8 cellular contexts compared by ENCODE assay signal in genomic region chr9:6428940-6429889, GRCh38. TPM values are rescaled to one million over a fixed set of nuclear protein-coding genes. Genes with fewer than 3 reads are reported as not detected.
A peak's percentile ranks its signal among the peaks of the same experiment; 100 is the strongest.
DNase-seq lines count a peak whose midpoint lies in the region; ATAC-seq lines count a peak whose summit lies in the region.

No MANE protein-coding gene starts in this region.

- peak overlapping the region; percentile 68 for H3K4me3 ChIP-seq in CD4-positive, CD25-positive, alpha-beta regulatory T cell (ENCODE audit: low read depth, low read length)

- peaks cover 2% of the 10 kb centered on the region for H3K36me3 ChIP-seq in CD4-positive, CD25-positive, alpha-beta regulatory T cell (ENCODE audit: control insufficient read depth, insufficient read depth, low read length)

- peak overlapping the region; percentile 84 to 92 (median 91) for H3K27ac Mint-ChIP-seq in CD4-positive, CD25-positive, alpha-beta regulatory T cell
- H3K27ac Mint-ChIP-seq in activated naive CD4-positive, alpha-beta T cell treated with anti-CD3 and anti-CD28 coated beads, Interleukin-2, amount 50 U/mL, for 72 hours: no peak overlapping the region

- H3K9me3 ChIP-seq in CD4-positive, CD25-positive, alpha-beta regulatory T cell (ENCODE audit: control insufficient read depth in 2 of 2, low read length in 2 of 2): no peaks in the 10 kb centered on the region

- H3K27me3 Mint-ChIP-seq in CD4-positive, CD25-positive, alpha-beta regulatory T cell: no peaks in the 10 kb centered on the region

- peak overlapping the region; percentile 68 to 84 (median 82) for H3K4me3 Mint-ChIP-seq in CD4-positive, CD25-positive, alpha-beta regulatory T cell

- intact Hi-C loops in left ventricle myocardium superior (cut with micrococcal nuclease): no loop called here

- peak in 2 of 3 donors; percentile 61 to 64 for DNase-seq in CD4-positive, CD25-positive, alpha-beta regulatory T cell
- no peak for DNase-seq in activated naive CD4-positive, alpha-beta T cell treated with anti-CD3 and anti-CD28 coated beads, Interleukin-2, amount 50 U/mL, for 72 hours (ENCODE audit: low spot score in 2 of 2)
- DNase-seq in left ventricle myocardium superior (no peak), HK-2 (ENCODE audit: unreplicated experiment) (no peak), NCI-H510A treated with DMSO at 0.1 percent for 48 hours (lab: John Stamatoyannopoulos, UW) (no peak), nucleus accumbens (lab: John Stamatoyannopoulos, UW) (no peak)

- peaks cover 0 to 2% (median 0%) of the 10 kb centered on the region in 7 donors for H3K9me3 Mint-ChIP-seq in CD4-positive, CD25-positive, alpha-beta regulatory T cell
- H3K9me3 Mint-ChIP-seq in activated naive CD4-positive, alpha-beta T cell treated with anti-CD3 and anti-CD28 coated beads, Interleukin-2, amount 50 U/mL, for 72 hours: no peaks in the 10 kb centered on the region

- H3K27me3 ChIP-seq in CD4-positive, CD25-positive, alpha-beta regulatory T cell (ENCODE audit: control insufficient read depth, insufficient read depth, low read length): no peaks in the 10 kb centered on the region

- peak; percentile 78 to 80 for ATAC-seq in CD4-positive, CD25-positive, alpha-beta regulatory T cell (ENCODE audit: low read depth in 2 of 2)
- peak; percentile 97 for ATAC-seq in GM19395 (IDR thresholded peaks at IDR 0.05; ENCODE audit: unreplicated experiment)
- peak; percentile 94 for ATAC-seq in HG03135 (IDR thresholded peaks at IDR 0.05; ENCODE audit: unreplicated experiment)
- peak; percentile 46 to 64 for ATAC-seq in activated naive CD4-positive, alpha-beta T cell treated with anti-CD3 and anti-CD28 coated beads, Interleukin-2, amount 50 U/mL, for 72 hours
- no peak for ATAC-seq in left ventricle myocardium superior

- peaks cover 75% of the 10 kb centered on the region for H3K4me1 ChIP-seq in CD4-positive, CD25-positive, alpha-beta regulatory T cell (ENCODE audit: control insufficient read depth, insufficient read depth, low read length, poor library complexity, severe bottlenecking)

- H3K4me1 Mint-ChIP-seq in CD4-positive, CD25-positive, alpha-beta regulatory T cell: peaks cover 59 to 94% (median 75%) of the 10 kb centered on the region in 4 donors

- H3K27ac ChIP-seq in CD4-positive, CD25-positive, alpha-beta regulatory T cell (ENCODE audit: insufficient read depth, low read length, poor library complexity, severe bottlenecking): peak overlapping the region; percentile 75

- peaks cover 40% of the 10 kb centered on the region for H3K36me3 Mint-ChIP-seq in CD4-positive, CD25-positive, alpha-beta regulatory T cell
- peaks cover 0 to 47% of the 10 kb centered on the region in 2 donors for H3K36me3 Mint-ChIP-seq in activated naive CD4-positive, alpha-beta T cell treated with anti-CD3 and anti-CD28 coated beads, Interleukin-2, amount 50 U/mL, for 72 hours

RNA-seq across cellular contexts. Expression of gene UHRF2, which starts 16.2 kb away (rescaled TPM):
- total RNA-seq in CD4-positive, CD25-positive, alpha-beta regulatory T cell: 222 TPM
- 10 to 100 TPM; 19.9 to 22.3 (median 20.6) TPM for polyA plus RNA-seq in CD4-positive, CD25-positive, alpha-beta regulatory T cell
- 10 to 100 TPM; 73.1 to 97.4 TPM for total RNA-seq in activated naive CD4-positive, alpha-beta T cell treated with anti-CD3 and anti-CD28 coated beads, Interleukin-2, amount 50 U/mL, for 72 hours
- total RNA-seq in left ventricle myocardium superior: 19.0 TPM

Comparison
In these comparisons a context has a peak if more than half of its experiments do, and no peak if none do; other contexts are left out.
1. DNase-seq: peak in CD4-positive, CD25-positive, alpha-beta regulatory T cell (2 of 3); none in activated naive CD4-positive, alpha-beta T cell treated with anti-CD3 and anti-CD28 coated beads, Interleukin-2, amount 50 U/mL, for 72 hours (0 of 2), left ventricle myocardium superior (single experiment), HK-2 (single experiment), NCI-H510A treated with DMSO at 0.1 percent for 48 hours (single experiment) and nucleus accumbens (0 of 56).
2. H3K27ac Mint-ChIP-seq: peak in CD4-positive, CD25-positive, alpha-beta regulatory T cell (3 of 3); none in activated naive CD4-positive, alpha-beta T cell treated with anti-CD3 and anti-CD28 coated beads, Interleukin-2, amount 50 U/mL, for 72 hours (0 of 2).